Comparison of ENCODE assay signal across 12 cellular contexts in the genomic region with DNA sequence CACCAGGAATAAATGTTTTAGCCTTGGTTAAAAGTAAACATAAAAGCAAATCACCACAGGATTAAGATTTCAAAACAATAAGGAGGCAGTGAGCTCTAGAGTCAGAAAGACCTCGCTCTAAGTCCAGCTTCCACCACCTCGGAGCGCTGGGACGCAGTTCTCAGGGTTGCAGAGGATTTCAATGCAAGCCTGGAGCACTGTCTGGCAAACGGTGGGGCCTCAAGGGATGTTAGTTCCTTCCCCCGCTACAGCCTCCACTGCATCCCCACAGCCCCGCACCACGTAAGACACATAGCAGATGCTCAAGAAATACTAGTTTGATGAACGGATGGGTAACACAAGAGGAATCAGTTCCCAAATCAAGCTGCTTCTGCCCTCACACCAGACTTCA. TPM values are rescaled to one million over a fixed set of nuclear protein-coding genes. Genes with fewer than 3 reads are reported as not detected.
DNase-seq lines count a peak whose midpoint lies in the region; ATAC-seq and TF ChIP-seq lines count a peak whose summit lies in the region.
"Had no signal": no experiment of that assay in that cellular context is flagged by ENCODE, and none has a peak within 500 bp of the region (broad histone marks: within the 10 kb centered on the region; RNA-seq: fewer than 3 reads in every experiment).

No MANE protein-coding gene starts in this region.

- DNase-seq in breast epithelium (ENCODE audit: low spot score in 2 of 2) (no peak), MCF 10A (ENCODE audit: unreplicated experiment) (no peak), heart left ventricle (peak in 1 of 5 donors; percentile 45), prostate gland (ENCODE audit: low spot score) (no peak), NK-92 (lab: John Stamatoyannopoulos, UW; ENCODE audit: unreplicated experiment) (no peak), trophoblast cell (no peak)
- DNase-seq in natural killer cell treated with Interleukin-12 subunit alpha and Interleukin-12 subunit beta and Interleukin-15 and Interleukin-18, amount 100 ng/mL, for 72 hours (ENCODE audit: low spot score): no peak
- DNase-seq: 8988T; activated naive CD8-positive, alpha-beta T cell treated with anti-CD3 and anti-CD28 coated beads for 36 hours; stimulated activated CD4-positive, alpha-beta T cell treated with anti-CD3 and anti-CD28 coated beads, Interleukin-4, amount 100 ng/mL, for 4 hours; stimulated activated naive CD4-positive, alpha-beta T cell had no signal

- no peak overlapping the region for H2BK12ac ChIP-seq in trophoblast cell (ENCODE audit: low read length)

- no peaks in the 10 kb centered on the region for H3K79me1 ChIP-seq in trophoblast cell (ENCODE audit: low read length)

- H3K79me2 ChIP-seq in trophoblast cell (ENCODE audit: control insufficient read depth, insufficient read depth, low read length, poor library complexity): no peaks in the 10 kb centered on the region

- no peak overlapping the region for H4K91ac ChIP-seq in trophoblast cell (ENCODE audit: low read depth, low read length)

- no peak overlapping the region for H2AFZ ChIP-seq in trophoblast cell (ENCODE audit: insufficient read depth, low read length, poor library complexity)

- H3K18ac ChIP-seq in trophoblast cell (ENCODE audit: low read length): no peak overlapping the region

- H3K4me3 ChIP-seq in breast epithelium (peak overlapping the region; percentile 21 to 50 (median 21)), heart left ventricle (peak overlapping the region in 9 of 12 donors; percentile 12 to 45 (median 23)), prostate gland (no peak overlapping the region), trophoblast cell (ENCODE audit: low read depth, low read length) (no peak overlapping the region)

- BruUV-seq in MCF 10A (replicated peaks; lab: Mats Ljungman, UMichigan): no TSS peak

- no peak overlapping the region for H2BK120ac ChIP-seq in trophoblast cell (ENCODE audit: insufficient read depth, low read length, poor library complexity)

- no peak overlapping the region for H4K8ac ChIP-seq in trophoblast cell (ENCODE audit: low read depth, low read length)

- no peak for TF ChIP-seq POLR2A in breast epithelium (IDR thresholded peaks at IDR 0.05)
- no peak for TF ChIP-seq POLR2A in heart left ventricle (IDR thresholded peaks at IDR 0.05)
- TF ChIP-seq POLR2A in prostate gland (IDR thresholded peaks at IDR 0.05): no peak

- H2AK5ac ChIP-seq in trophoblast cell (ENCODE audit: low read length): no peak overlapping the region

- no peak overlapping the region for H4K12ac ChIP-seq in trophoblast cell (ENCODE audit: low read depth, low read length)

- H3K4me1 ChIP-seq in breast epithelium (no peaks in the 10 kb centered on the region), heart left ventricle (peaks cover 0 to 24% (median 6%) of the 10 kb centered on the region in 12 donors), prostate gland (replicated peaks) (peaks cover 3% of the 10 kb centered on the region), trophoblast cell (ENCODE audit: control insufficient read depth in 1 of 2, insufficient read depth in 2 of 2, low read length in 2 of 2) (peaks cover 0 to 2% of the 10 kb centered on the region in 2 experiments)

- H2BK5ac ChIP-seq in trophoblast cell (ENCODE audit: low read depth, low read length, poor library complexity): no peak overlapping the region

- H3K4ac ChIP-seq in trophoblast cell (ENCODE audit: low read depth, low read length): no peak overlapping the region

- H3K36me3 ChIP-seq in breast epithelium: no peaks in the 10 kb centered on the region
- no peaks in the 10 kb centered on the region for H3K36me3 ChIP-seq in heart left ventricle
- H3K36me3 ChIP-seq in prostate gland: no peaks in the 10 kb centered on the region
- H3K36me3 ChIP-seq in trophoblast cell (ENCODE audit: control insufficient read depth in 1 of 2, insufficient read depth in 2 of 2, low read length in 2 of 2): no peaks in the 10 kb centered on the region

- H3K9me3 ChIP-seq in breast epithelium: no peaks in the 10 kb centered on the region
- no peaks in the 10 kb centered on the region for H3K9me3 ChIP-seq in heart left ventricle
- H3K9me3 ChIP-seq in prostate gland: no peaks in the 10 kb centered on the region
- H3K9me3 ChIP-seq in trophoblast cell (ENCODE audit: insufficient read depth, low read depth, low read length): no peaks in the 10 kb centered on the region

- H3K14ac ChIP-seq in trophoblast cell (ENCODE audit: low read length): no peak overlapping the region

- H3K27ac ChIP-seq in breast epithelium: peak overlapping the region; percentile 11 to 76
- peak overlapping the region in 4 of 12 donors; percentile 1 to 44 (median 20) for H3K27ac ChIP-seq in heart left ventricle
- peak overlapping the region; percentile 10 to 11 for H3K27ac ChIP-seq in prostate gland
- H3K27ac ChIP-seq in trophoblast cell (ENCODE audit: low read depth, low read length): no peak overlapping the region

- no peak overlapping the region for H3K23ac ChIP-seq in trophoblast cell (ENCODE audit: low read length)

- no peak overlapping the region for H3K4me2 ChIP-seq in trophoblast cell (ENCODE audit: low read length)

- no peak overlapping the region for H3K9ac ChIP-seq in trophoblast cell (ENCODE audit: low read length)

- WGBS in heart left ventricle, 4 donors: 32 to 50% (median 49%) methylated on average over 9 of the region's 9 CpGs
- WGBS in prostate gland: 61% methylated on average over 9 of the region's 9 CpGs
- WGBS in trophoblast cell (ENCODE audit: extremely low coverage, insufficient coverage, insufficient read length): no CpG with 5 or more reads among the region's 9 CpGs

- no peaks in the 10 kb centered on the region for H3K9me3 Mint-ChIP-seq in MCF 10A (ENCODE audit: unreplicated experiment)
- H3K9me3 Mint-ChIP-seq in natural killer cell treated with Interleukin-12 subunit alpha and Interleukin-12 subunit beta and Interleukin-15 and Interleukin-18, amount 100 ng/mL, for 72 hours: no peaks in the 10 kb centered on the region

- TF ChIP-seq CTCF in breast epithelium (IDR thresholded peaks at IDR 0.05) (no peak), MCF 10A (IDR thresholded peaks at IDR 0.05; ENCODE audit: unreplicated experiment) (no peak), heart left ventricle (IDR thresholded peaks at IDR 0.05) (no peak), prostate gland (IDR thresholded peaks at IDR 0.05) (no peak)

- H3K27ac Mint-ChIP-seq in MCF 10A (ENCODE audit: low read depth, unreplicated experiment): no peak overlapping the region
- no peak overlapping the region for H3K27ac Mint-ChIP-seq in natural killer cell treated with Interleukin-12 subunit alpha and Interleukin-12 subunit beta and Interleukin-15 and Interleukin-18, amount 100 ng/mL, for 72 hours
- H3K27ac Mint-ChIP-seq: activated naive CD8-positive, alpha-beta T cell treated with anti-CD3 and anti-CD28 coated beads for 36 hours had no signal

- intact Hi-C loops in breast epithelium (cut with DNase I; ENCODE audit: low total_unique reads) (no loop called here), MCF 10A (cut with micrococcal nuclease) (no loop called here), heart left ventricle (cut with DNase I) (no loop called here), prostate gland (cut with DNase I) (no loop called here)

- no peaks in the 10 kb centered on the region for H3K36me3 Mint-ChIP-seq in MCF 10A (ENCODE audit: insufficient read depth, unreplicated experiment)
- no peaks in the 10 kb centered on the region for H3K36me3 Mint-ChIP-seq in natural killer cell treated with Interleukin-12 subunit alpha and Interleukin-12 subunit beta and Interleukin-15 and Interleukin-18, amount 100 ng/mL, for 72 hours
- H3K36me3 Mint-ChIP-seq: activated naive CD8-positive, alpha-beta T cell treated with anti-CD3 and anti-CD28 coated beads for 36 hours had no signal

- H3K27me3 ChIP-seq in breast epithelium (no peaks in the 10 kb centered on the region), heart left ventricle (no peaks in the 10 kb centered on the region), prostate gland (replicated peaks; ENCODE audit: insufficient read depth) (no peaks in the 10 kb centered on the region), trophoblast cell (ENCODE audit: insufficient read depth, low read length) (no peaks in the 10 kb centered on the region)

- H3K4me3 Mint-ChIP-seq in MCF 10A (ENCODE audit: unreplicated experiment): no peak overlapping the region
- H3K4me3 Mint-ChIP-seq in natural killer cell treated with Interleukin-12 subunit alpha and Interleukin-12 subunit beta and Interleukin-15 and Interleukin-18, amount 100 ng/mL, for 72 hours: no peak overlapping the region
- H3K4me3 Mint-ChIP-seq: activated naive CD8-positive, alpha-beta T cell treated with anti-CD3 and anti-CD28 coated beads for 36 hours had no signal

- POLR2A ChIA-PET in MCF 10A (lab: Yijun Ruan, JAX): interaction anchor here (0.6 to 1.0 kb wide), 4 partner anchors 13 to 228 kb away, joined by 3 to 6 read pairs (median 3); no protein-coding TSS in a partner anchor

- no peaks in the 10 kb centered on the region for H3K27me3 Mint-ChIP-seq in MCF 10A (ENCODE audit: insufficient read depth, unreplicated experiment)
- H3K27me3 Mint-ChIP-seq in natural killer cell treated with Interleukin-12 subunit alpha and Interleukin-12 subunit beta and Interleukin-15 and Interleukin-18, amount 100 ng/mL, for 72 hours: no peaks in the 10 kb centered on the region
- H3K27me3 Mint-ChIP-seq: activated naive CD8-positive, alpha-beta T cell treated with anti-CD3 and anti-CD28 coated beads for 36 hours had no signal

- ATAC-seq in heart left ventricle (peak in 3 of 4 donors; percentile 24 to 70 (median 57)), GM18870 (IDR thresholded peaks at IDR 0.05; ENCODE audit: unreplicated experiment) (no peak)
- no peak for ATAC-seq in natural killer cell treated with Interleukin-12 subunit alpha and Interleukin-12 subunit beta and Interleukin-15 and Interleukin-18, amount 100 ng/mL, for 72 hours

- H3K4me1 Mint-ChIP-seq in MCF 10A (ENCODE audit: insufficient read depth, unreplicated experiment): no peaks in the 10 kb centered on the region
- peaks cover 15 to 18% of the 10 kb centered on the region in 2 donors for H3K4me1 Mint-ChIP-seq in natural killer cell treated with Interleukin-12 subunit alpha and Interleukin-12 subunit beta and Interleukin-15 and Interleukin-18, amount 100 ng/mL, for 72 hours (ENCODE audit: low read depth in 2 of 2)

- CTCF ChIA-PET in MCF 10A (lab: Yijun Ruan, JAX): interaction anchor here (1.1 kb wide), 1 partner anchor 128 kb away, joined by 4 read pairs; no protein-coding TSS in a partner anchor

RNA-seq across cellular contexts. Expression of a gene that starts 39.3 kb away (rescaled TPM):
- total RNA-seq in breast epithelium: 10 to 100 TPM in 1 of 3 donors, 1 to 10 TPM in 2; 8.3 to 17.0 (median 8.9) TPM
- 1.9 and 7.0 TPM in 2 replicates for total RNA-seq in MCF 10A (2022)
- total RNA-seq in heart left ventricle: 1 to 10 TPM; 1.1 to 8.2 (median 2.9) TPM
- 1 to 10 TPM in 1 of 2 donors, under 1 TPM in 1; 0.69 to 4.0 TPM for polyA plus RNA-seq in heart left ventricle
- 10 to 100 TPM; 13.5 to 15.4 TPM for total RNA-seq in prostate gland
- total RNA-seq in natural killer cell treated with Interleukin-12 subunit alpha and Interleukin-12 subunit beta and Interleukin-15 and Interleukin-18, amount 100 ng/mL, for 72 hours: 1 to 10 TPM; 1.8 to 3.5 TPM
- polyA plus RNA-seq in trophoblast cell (2013): 12.1 and 15.6 TPM in 2 replicates

Comparison
In these comparisons a context has a peak if more than half of its experiments do, and no peak if none do; other contexts are left out.
1. H3K4me3 ChIP-seq: peak in breast epithelium (3 of 3) and heart left ventricle (9 of 12); none in prostate gland (0 of 2) and trophoblast cell (single experiment).
2. ATAC-seq: peak in heart left ventricle (3 of 4); none in natural killer cell treated with Interleukin-12 subunit alpha and Interleukin-12 subunit beta and Interleukin-15 and Interleukin-18, amount 100 ng/mL, for 72 hours (0 of 2) and GM18870 (single experiment).